8 cellular contexts compared by ENCODE assay signal in the genomic region with DNA sequence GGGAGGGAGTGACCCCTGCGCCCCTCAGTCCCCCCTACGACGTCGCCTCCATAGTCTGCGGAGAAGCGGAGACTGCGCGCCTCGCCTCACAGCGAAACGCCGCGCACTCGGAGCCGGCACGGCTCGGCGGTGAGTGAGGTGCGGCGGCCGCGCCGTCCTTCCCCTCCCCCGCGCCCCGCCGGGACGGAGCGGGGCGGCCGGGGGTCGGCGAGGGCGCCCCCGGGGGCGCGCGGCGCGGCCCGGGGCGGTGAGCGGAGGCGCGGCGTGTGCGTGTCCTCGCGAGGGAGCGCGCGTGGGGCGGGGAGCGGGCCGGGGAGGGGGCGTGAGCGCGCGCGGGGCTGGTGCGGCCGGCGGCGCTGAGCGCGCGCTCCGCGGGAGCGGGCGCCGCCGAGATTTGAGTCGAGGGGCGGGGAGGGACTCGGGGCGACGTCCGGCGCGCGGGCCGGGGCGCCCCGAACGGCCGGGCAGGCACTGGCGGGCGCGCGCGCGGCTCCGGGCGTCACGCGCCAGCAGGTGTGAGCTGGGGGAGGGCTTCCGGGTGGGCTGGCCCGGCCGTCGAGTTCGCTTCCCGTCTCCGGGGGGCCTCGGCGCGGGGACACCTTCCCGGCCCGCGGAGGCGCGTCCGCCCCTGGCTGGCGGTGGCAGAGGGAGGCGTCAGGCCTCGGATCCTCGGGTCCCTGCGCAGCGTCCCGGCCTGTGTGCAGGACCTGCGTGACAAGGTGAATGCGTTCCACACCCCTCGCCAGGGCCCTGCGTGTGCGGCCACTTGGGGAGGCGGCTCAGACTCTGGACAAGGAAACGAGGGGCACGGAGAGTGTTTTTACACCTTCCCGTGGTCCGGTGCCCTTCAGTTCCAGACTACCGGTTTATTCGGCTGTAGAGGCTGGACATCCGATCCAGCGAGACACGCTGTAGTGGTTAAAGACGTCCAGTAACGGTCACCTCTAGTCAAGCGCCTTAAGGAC. TPM values are rescaled to one million over a fixed set of nuclear protein-coding genes. Genes with fewer than 3 reads are reported as not detected.
DNase-seq lines count a peak whose midpoint lies in the region; ATAC-seq lines count a peak whose summit lies in the region.

No MANE protein-coding gene starts in this region.

- peak overlapping the region; percentile 4 for H3K18ac ChIP-seq in mesendoderm (ENCODE audit: low read length)

- H4K8ac ChIP-seq in mesendoderm (ENCODE audit: low read depth, low read length) = no peak overlapping the region

- peaks cover 2% of the 10 kb centered on the region for H3K79me2 ChIP-seq in mesendoderm (ENCODE audit: control insufficient read depth, insufficient read depth, low read length)

- H3K36me3 ChIP-seq in ectodermal cell (ENCODE audit: control insufficient read depth, insufficient read depth, low read length) = no peaks in the 10 kb centered on the region
- H3K36me3 ChIP-seq in mesendoderm (ENCODE audit: control insufficient read depth, insufficient read depth, low read length) = no peaks in the 10 kb centered on the region

- no peak overlapping the region for H4K5ac ChIP-seq in mesendoderm (ENCODE audit: low read length)

- H3K27me3 ChIP-seq in ectodermal cell (ENCODE audit: control insufficient read depth, insufficient read depth, low read length, poor library complexity, severe bottlenecking) = peaks cover 34% of the 10 kb centered on the region
- no peaks in the 10 kb centered on the region for H3K27me3 ChIP-seq in mesendoderm (ENCODE audit: insufficient read depth, low read length, poor library complexity)

- no peak overlapping the region for H2AK5ac ChIP-seq in mesendoderm (ENCODE audit: low read length)

- peaks cover 2% of the 10 kb centered on the region for H3K79me1 ChIP-seq in mesendoderm (ENCODE audit: low read length)

- H3K27ac ChIP-seq in ectodermal cell (ENCODE audit: insufficient read depth, low read depth, low read length, poor library complexity, severe bottlenecking) (peak overlapping the region; percentile 76), mesendoderm (ENCODE audit: low read depth, low read length) (no peak overlapping the region)

- peak overlapping the region; percentile 79 for H3K9ac ChIP-seq in mesendoderm (ENCODE audit: low read length)

- H3K4me1 ChIP-seq in ectodermal cell (ENCODE audit: control insufficient read depth, insufficient read depth, low read length) (peaks cover 5% of the 10 kb centered on the region), mesendoderm (ENCODE audit: control insufficient read depth, low read depth, low read length) (no peaks in the 10 kb centered on the region)

- peak overlapping the region; percentile 94 for H3K56ac ChIP-seq in mesendoderm (ENCODE audit: low read length)

- no peak overlapping the region for H2BK5ac ChIP-seq in mesendoderm (ENCODE audit: low read length)

- H3K23ac ChIP-seq in mesendoderm (ENCODE audit: low read length) = peak overlapping the region; percentile 94

- H3K4me2 ChIP-seq in mesendoderm (ENCODE audit: low read length) = peak overlapping the region; percentile 47

- peak; percentile 25 for ATAC-seq in GM21723 (IDR thresholded peaks at IDR 0.05; ENCODE audit: unreplicated experiment)

- H2BK15ac ChIP-seq in mesendoderm (replicated peaks; ENCODE audit: low read depth) = no peak overlapping the region

- H3K9me3 ChIP-seq in ectodermal cell (ENCODE audit: control insufficient read depth, low read length) = no peaks in the 10 kb centered on the region

- H2BK120ac ChIP-seq in mesendoderm (ENCODE audit: low read depth, low read length) = no peak overlapping the region

- DNase-seq in ELR (ENCODE audit: low read depth) (peak; percentile 43), M059J (ENCODE audit: low read depth) (peak; percentile 49), mesendoderm (peak; percentile 52), HPDE6-E6E7 (ENCODE audit: extremely low spot score) (no peak)
- DNase-seq in activated CD4-positive, alpha-beta T cell treated with anti-CD3 and anti-CD28 coated beads, Interleukin-2, amount 50 U/mL, for 4 hours = peak; percentile 55 to 56
- DNase-seq in stimulated activated CD8-positive, alpha-beta memory T cell treated with anti-CD3 and anti-CD28 coated beads, Interleukin-12 subunit alpha, Interleukin-12 subunit beta, amount 100 ng/mL, for 4 hours (ENCODE audit: low read depth) = peak; percentile 65

- peak overlapping the region; percentile 54 for H3K4me3 ChIP-seq in ectodermal cell (ENCODE audit: insufficient read depth, low read depth, low read length)
- H3K4me3 ChIP-seq in mesendoderm (ENCODE audit: low read length) = peak overlapping the region; percentile 84

- WGBS in ectodermal cell, 2 experiments = 1% methylated on average over 138 of the region's 138 CpGs
- no CpG with 5 or more reads among the region's 138 CpGs for WGBS in mesendoderm (ENCODE audit: extremely low coverage, insufficient coverage, low lambda C conversion rate)

- H3K4ac ChIP-seq in mesendoderm (ENCODE audit: low read depth, low read length) = no peak overlapping the region

RNA-seq across cellular contexts. Expression of gene FAM83F, which starts 50.4 kb away (rescaled TPM):
- not detected in 2 replicates for total RNA-seq in M059J (2014; rRNA removed; shearing (Covaris generic))
- polyA plus RNA-seq in ectodermal cell (2013, experiment 1 of 4) = 1.1 TPM
- 0.48 TPM for polyA plus RNA-seq in ectodermal cell (2013, experiment 2 of 4)
- 0.21 TPM for polyA plus RNA-seq in ectodermal cell (2013, experiment 3 of 4)
- polyA plus RNA-seq in ectodermal cell (2013, experiment 4 of 4) = 0.45 TPM
- 8.8 TPM for polyA plus RNA-seq in mesendoderm (2013, experiment 1 of 2)
- 8.1 TPM for polyA plus RNA-seq in mesendoderm (2013, experiment 2 of 2)
